In genomic region chr11:47406896-47407745, GRCh38 we compare ENCODE assay signal across 2 cellular contexts.
TF ChIP-seq lines count a peak whose summit lies in the region.

No MANE protein-coding gene starts in this region.

TF ChIP-seq in IMR-90, 13 proteins besides CTCF, POLR2A, EP300 and RAD21:
- no peak for TF ChIP-seq CHD1 (IDR thresholded peaks at IDR 0.05; ENCODE audit: low read depth, low read length)
- TF ChIP-seq MAFK (IDR thresholded peaks at IDR 0.05; ENCODE audit: low read depth, low read length), result peak; percentile 30; the same call in 1 of the 2 replicates
- no peak for TF ChIP-seq ELK1 (IDR thresholded peaks at IDR 0.05; ENCODE audit: borderline replicate concordance, low read depth, low read length)
- no peak for TF ChIP-seq USF2 (IDR thresholded peaks at IDR 0.05; ENCODE audit: low read depth, low read length)
- peak; percentile 89 for TF ChIP-seq CEBPB (IDR thresholded peaks at IDR 0.05; ENCODE audit: low read depth, low read length)
- TF ChIP-seq MAZ (IDR thresholded peaks at IDR 0.05; ENCODE audit: borderline replicate concordance, low read depth, low read length), result no peak

TF ChIP-seq in GM12878, 131 proteins besides CTCF, POLR2A, EP300 and RAD21:
- peak; percentile 95; the same call in 2 of the 3 replicates for TF ChIP-seq POU2F2 (IDR thresholded peaks at IDR 0.05; ENCODE audit: borderline replicate concordance, low read depth, low read length)
- TF ChIP-seq CBX3 (IDR thresholded peaks at IDR 0.05; ENCODE audit: borderline replicate concordance, low read depth), result no peak
- TF ChIP-seq ZBTB40 (IDR thresholded peaks at IDR 0.05; ENCODE audit: borderline replicate concordance), result peak; percentile 24; the same call in 1 of the 2 replicates
- no peak for TF ChIP-seq ZNF592 (IDR thresholded peaks at IDR 0.05)
- TF ChIP-seq NR2F1 (conservative IDR thresholded peaks at IDR 0.05), result no peak
- TF ChIP-seq CBFB (IDR thresholded peaks at IDR 0.05; ENCODE audit: low read depth), result 0 out of 2 replicates have a peak, but pooled peaks have one; percentile 2
- TF ChIP-seq TCF12 (IDR thresholded peaks at IDR 0.05; ENCODE audit: low read depth, low read length), result no peak
- TF ChIP-seq IKZF2 (IDR thresholded peaks at IDR 0.05), result no peak
